Comparison of ENCODE assay signal across 8 cellular contexts in genomic region chr11:133947298-133947905, GRCh38. TPM values are rescaled to one million over a fixed set of nuclear protein-coding genes. Genes with fewer than 3 reads are reported as not detected.
DNase-seq lines count a peak whose midpoint lies in the region; ATAC-seq and TF ChIP-seq lines count a peak whose summit lies in the region.

No MANE protein-coding gene starts in this region.

- H3K27ac ChIP-seq in RWPE2 (ENCODE audit: poor library complexity, severe bottlenecking) (no peak overlapping the region), right atrium auricular region (peak overlapping the region; percentile 85 to 91)

- no peaks in the 10 kb centered on the region for H3K36me3 ChIP-seq in RWPE2 (ENCODE audit: low read depth)
- H3K36me3 ChIP-seq in right atrium auricular region = peaks cover 13% of the 10 kb centered on the region

- no peaks in the 10 kb centered on the region for H3K9me3 ChIP-seq in RWPE2 (ENCODE audit: severe bottlenecking)
- H3K9me3 ChIP-seq in right atrium auricular region = no peaks in the 10 kb centered on the region

- TF ChIP-seq CTCF in GM12864 (IDR thresholded peaks at IDR 0.05; ENCODE audit: low read depth, low read length, missing control alignments) (peak; percentile 37), RWPE2 (IDR thresholded peaks at IDR 0.05; ENCODE audit: poor library complexity, severe bottlenecking) (peak; percentile 45), right atrium auricular region (IDR thresholded peaks at IDR 0.05) (peak in 1 of 2 donors; percentile 67)

- H3K27me3 ChIP-seq in RWPE2 (ENCODE audit: insufficient read depth, poor library complexity, severe bottlenecking) (no peaks in the 10 kb centered on the region), right atrium auricular region (no peaks in the 10 kb centered on the region)

- peaks cover 0 to 12% of the 10 kb centered on the region in 2 donors for H3K36me3 Mint-ChIP-seq in activated naive CD4-positive, alpha-beta T cell treated with anti-CD3 and anti-CD28 coated beads, Interleukin-2, amount 50 U/mL, for 72 hours

- H3K9me3 Mint-ChIP-seq in activated naive CD4-positive, alpha-beta T cell treated with anti-CD3 and anti-CD28 coated beads, Interleukin-2, amount 50 U/mL, for 72 hours = no peaks in the 10 kb centered on the region

- H3K27ac Mint-ChIP-seq in activated naive CD4-positive, alpha-beta T cell treated with anti-CD3 and anti-CD28 coated beads, Interleukin-2, amount 50 U/mL, for 72 hours = peak overlapping the region; percentile 56 to 93

- ATAC-seq in HG03439 (IDR thresholded peaks at IDR 0.05; ENCODE audit: unreplicated experiment) = peak; percentile 51
- peak; percentile 82 for ATAC-seq in RWPE2 (ENCODE audit: low read depth)
- ATAC-seq in activated naive CD4-positive, alpha-beta T cell treated with anti-CD3 and anti-CD28 coated beads, Interleukin-2, amount 50 U/mL, for 72 hours = peak; percentile 22 to 49
- no peak for ATAC-seq in HG02938 (IDR thresholded peaks at IDR 0.05; ENCODE audit: unreplicated experiment)

- no peak for DNase-seq in GM12864 (ENCODE audit: low read depth)
- no peak for DNase-seq in RWPE2 (ENCODE audit: low spot score)
- peak; percentile 67 to 76 for DNase-seq in activated naive CD4-positive, alpha-beta T cell treated with anti-CD3 and anti-CD28 coated beads, Interleukin-2, amount 50 U/mL, for 72 hours (ENCODE audit: low spot score in 2 of 2)
- DNase-seq in right atrium auricular region (ENCODE audit: low spot score) = no peak
- DNase-seq in stimulated activated CD4-positive, alpha-beta T cell treated with anti-CD3 and anti-CD28 coated beads, Interleukin-1b, Interleukin-23, amount 100 ng/mL, for 48 hours = peak; percentile 67
- DNase-seq in NCI-H2029 treated with DMSO at 0.1 percent for 48 hours (lab: John Stamatoyannopoulos, UW) = no peak

- H3K4me3 ChIP-seq in GM12864 (ENCODE audit: low read depth, low read length) (no peak overlapping the region), RWPE2 (ENCODE audit: severe bottlenecking) (no peak overlapping the region), right atrium auricular region (no peak overlapping the region)

- H3K4me1 ChIP-seq in RWPE2 (ENCODE audit: insufficient read depth, poor library complexity, severe bottlenecking) (no peaks in the 10 kb centered on the region), right atrium auricular region (peaks cover 0 to 87% of the 10 kb centered on the region in 2 donors)

RNA-seq across cellular contexts. Expression of gene IGSF9B, which starts 9.4 kb away (rescaled TPM):
- total RNA-seq in activated naive CD4-positive, alpha-beta T cell treated with anti-CD3 and anti-CD28 coated beads, Interleukin-2, amount 50 U/mL, for 72 hours = 100 to 1,000 TPM; 119 TPM
- 10 to 100 TPM; 17.2 to 32.1 TPM for total RNA-seq in right atrium auricular region

Comparison
In these comparisons a context has a peak if more than half of its experiments do, and no peak if none do; other contexts are left out.
1. DNase-seq: peak in activated naive CD4-positive, alpha-beta T cell treated with anti-CD3 and anti-CD28 coated beads, Interleukin-2, amount 50 U/mL, for 72 hours (2 of 2) and stimulated activated CD4-positive, alpha-beta T cell treated with anti-CD3 and anti-CD28 coated beads, Interleukin-1b, Interleukin-23, amount 100 ng/mL, for 48 hours (single experiment); none in GM12864 (single experiment), RWPE2 (single experiment), right atrium auricular region (single experiment) and NCI-H2029 treated with DMSO at 0.1 percent for 48 hours (single experiment).